Comparison of ENCODE assay signal across 1 cellular context in the genomic region with DNA sequence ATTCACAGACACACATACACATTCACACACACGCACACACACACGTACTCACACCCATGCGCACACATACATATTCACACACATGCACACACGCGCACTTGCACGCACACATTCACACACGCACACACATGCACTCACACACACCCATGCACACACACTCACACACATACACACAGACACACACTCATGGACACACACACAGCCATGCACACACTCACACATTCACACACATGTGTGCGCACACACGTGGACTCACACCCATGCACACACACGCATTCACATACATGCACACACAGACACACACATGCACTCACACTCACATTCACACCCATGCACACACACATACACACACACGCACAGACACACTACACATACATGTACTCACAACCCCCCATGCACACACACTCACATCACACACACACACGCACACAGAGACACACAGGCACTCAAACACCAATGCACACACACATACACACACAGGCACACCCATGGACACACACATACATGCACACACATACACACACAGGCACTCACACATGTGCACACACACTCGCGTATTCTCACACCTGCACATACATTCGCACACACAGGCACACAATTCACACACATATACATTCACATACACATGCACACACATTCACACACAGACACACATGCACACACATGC.
A peak's percentile ranks its signal among the peaks of the same experiment; 100 is the strongest.
TF ChIP-seq lines count a peak whose summit lies in the region.

No MANE protein-coding gene starts in this region.

TF ChIP-seq in GM12878, 131 proteins besides CTCF, POLR2A, EP300 and RAD21 (continued from another document):
- TF ChIP-seq, protein P1, sequence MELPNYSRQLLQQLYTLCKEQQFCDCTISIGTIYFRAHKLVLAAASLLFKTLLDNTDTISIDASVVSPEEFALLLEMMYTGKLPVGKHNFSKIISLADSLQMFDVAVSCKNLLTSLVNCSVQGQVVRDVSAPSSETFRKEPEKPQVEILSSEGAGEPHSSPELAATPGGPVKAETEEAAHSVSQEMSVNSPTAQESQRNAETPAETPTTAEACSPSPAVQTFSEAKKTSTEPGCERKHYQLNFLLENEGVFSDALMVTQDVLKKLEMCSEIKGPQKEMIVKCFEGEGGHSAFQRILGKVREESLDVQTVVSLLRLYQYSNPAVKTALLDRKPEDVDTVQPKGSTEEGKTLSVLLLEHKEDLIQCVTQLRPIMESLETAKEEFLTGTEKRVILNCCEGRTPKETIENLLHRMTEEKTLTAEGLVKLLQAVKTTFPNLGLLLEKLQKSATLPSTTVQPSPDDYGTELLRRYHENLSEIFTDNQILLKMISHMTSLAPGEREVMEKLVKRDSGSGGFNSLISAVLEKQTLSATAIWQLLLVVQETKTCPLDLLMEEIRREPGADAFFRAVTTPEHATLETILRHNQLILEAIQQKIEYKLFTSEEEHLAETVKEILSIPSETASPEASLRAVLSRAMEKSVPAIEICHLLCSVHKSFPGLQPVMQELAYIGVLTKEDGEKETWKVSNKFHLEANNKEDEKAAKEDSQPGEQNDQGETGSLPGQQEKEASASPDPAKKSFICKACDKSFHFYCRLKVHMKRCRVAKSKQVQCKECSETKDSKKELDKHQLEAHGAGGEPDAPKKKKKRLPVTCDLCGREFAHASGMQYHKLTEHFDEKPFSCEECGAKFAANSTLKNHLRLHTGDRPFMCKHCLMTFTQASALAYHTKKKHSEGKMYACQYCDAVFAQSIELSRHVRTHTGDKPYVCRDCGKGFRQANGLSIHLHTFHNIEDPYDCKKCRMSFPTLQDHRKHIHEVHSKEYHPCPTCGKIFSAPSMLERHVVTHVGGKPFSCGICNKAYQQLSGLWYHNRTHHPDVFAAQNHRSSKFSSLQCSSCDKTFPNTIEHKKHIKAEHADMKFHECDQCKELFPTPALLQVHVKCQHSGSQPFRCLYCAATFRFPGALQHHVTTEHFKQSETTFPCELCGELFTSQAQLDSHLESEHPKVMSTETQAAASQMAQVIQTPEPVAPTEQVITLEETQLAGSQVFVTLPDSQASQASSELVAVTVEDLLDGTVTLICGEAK (IDR thresholded peaks at IDR 0.05; ENCODE audit: borderline replicate concordance): no peak
- TF ChIP-seq, protein P2, sequence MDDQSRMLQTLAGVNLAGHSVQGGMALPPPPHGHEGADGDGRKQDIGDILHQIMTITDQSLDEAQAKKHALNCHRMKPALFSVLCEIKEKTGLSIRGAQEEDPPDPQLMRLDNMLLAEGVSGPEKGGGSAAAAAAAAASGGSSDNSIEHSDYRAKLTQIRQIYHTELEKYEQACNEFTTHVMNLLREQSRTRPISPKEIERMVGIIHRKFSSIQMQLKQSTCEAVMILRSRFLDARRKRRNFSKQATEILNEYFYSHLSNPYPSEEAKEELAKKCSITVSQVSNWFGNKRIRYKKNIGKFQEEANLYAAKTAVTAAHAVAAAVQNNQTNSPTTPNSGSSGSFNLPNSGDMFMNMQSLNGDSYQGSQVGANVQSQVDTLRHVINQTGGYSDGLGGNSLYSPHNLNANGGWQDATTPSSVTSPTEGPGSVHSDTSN (IDR thresholded peaks at IDR 0.05; ENCODE audit: insufficient replicate concordance, low read depth, low read length): peak; percentile 3
- TF ChIP-seq RB1 (IDR thresholded peaks at IDR 0.05; ENCODE audit: borderline replicate concordance) (no peak), PML (IDR thresholded peaks at IDR 0.05; ENCODE audit: low read length) (no peak), ZNF622 (IDR thresholded peaks at IDR 0.05) (no peak), TCF3 (IDR thresholded peaks at IDR 0.05; ENCODE audit: borderline replicate concordance, insufficient read depth, low read depth, low read length) (0 out of 2 replicates have a peak, but pooled peaks have one; percentile 13), WRNIP1 (IDR thresholded peaks at IDR 0.05; ENCODE audit: borderline replicate concordance, low read depth, low read length) (no peak), POLR2AphosphoS5 (IDR thresholded peaks at IDR 0.05; ENCODE audit: low read length) (no peak)
- TF ChIP-seq, protein P3, sequence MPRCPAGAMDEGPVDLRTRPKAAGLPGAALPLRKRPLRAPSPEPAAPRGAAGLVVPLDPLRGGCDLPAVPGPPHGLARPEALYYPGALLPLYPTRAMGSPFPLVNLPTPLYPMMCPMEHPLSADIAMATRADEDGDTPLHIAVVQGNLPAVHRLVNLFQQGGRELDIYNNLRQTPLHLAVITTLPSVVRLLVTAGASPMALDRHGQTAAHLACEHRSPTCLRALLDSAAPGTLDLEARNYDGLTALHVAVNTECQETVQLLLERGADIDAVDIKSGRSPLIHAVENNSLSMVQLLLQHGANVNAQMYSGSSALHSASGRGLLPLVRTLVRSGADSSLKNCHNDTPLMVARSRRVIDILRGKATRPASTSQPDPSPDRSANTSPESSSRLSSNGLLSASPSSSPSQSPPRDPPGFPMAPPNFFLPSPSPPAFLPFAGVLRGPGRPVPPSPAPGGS (IDR thresholded peaks at IDR 0.05; ENCODE audit: borderline replicate concordance, insufficient read depth, low read depth, low read length, poor library complexity, severe bottlenecking): peak; percentile 69
- TF ChIP-seq, protein P4, sequence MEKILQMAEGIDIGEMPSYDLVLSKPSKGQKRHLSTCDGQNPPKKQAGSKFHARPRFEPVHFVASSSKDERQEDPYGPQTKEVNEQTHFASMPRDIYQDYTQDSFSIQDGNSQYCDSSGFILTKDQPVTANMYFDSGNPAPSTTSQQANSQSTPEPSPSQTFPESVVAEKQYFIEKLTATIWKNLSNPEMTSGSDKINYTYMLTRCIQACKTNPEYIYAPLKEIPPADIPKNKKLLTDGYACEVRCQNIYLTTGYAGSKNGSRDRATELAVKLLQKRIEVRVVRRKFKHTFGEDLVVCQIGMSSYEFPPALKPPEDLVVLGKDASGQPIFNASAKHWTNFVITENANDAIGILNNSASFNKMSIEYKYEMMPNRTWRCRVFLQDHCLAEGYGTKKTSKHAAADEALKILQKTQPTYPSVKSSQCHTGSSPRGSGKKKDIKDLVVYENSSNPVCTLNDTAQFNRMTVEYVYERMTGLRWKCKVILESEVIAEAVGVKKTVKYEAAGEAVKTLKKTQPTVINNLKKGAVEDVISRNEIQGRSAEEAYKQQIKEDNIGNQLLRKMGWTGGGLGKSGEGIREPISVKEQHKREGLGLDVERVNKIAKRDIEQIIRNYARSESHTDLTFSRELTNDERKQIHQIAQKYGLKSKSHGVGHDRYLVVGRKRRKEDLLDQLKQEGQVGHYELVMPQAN (conservative IDR thresholded peaks at IDR 0.05): no peak
